In genomic region chr2:158905824-158906223, GRCh38 we compare ENCODE assay signal across 22 cellular contexts.
"Had no signal": no experiment of that assay in that cellular context is flagged by ENCODE, and none has a peak within 500 bp of the region (broad histone marks: within the 10 kb centered on the region; RNA-seq: fewer than 3 reads in every experiment).

No MANE protein-coding gene starts in this region.

- H3K4me2 ChIP-seq: KMS-11 had no signal

- H3K9ac ChIP-seq: KMS-11 had no signal

- H3K4me3 ChIP-seq: body of pancreas had no signal

- H3K27me3 Mint-ChIP-seq: activated CD4-positive, alpha-beta T cell treated with anti-CD3 and anti-CD28 coated beads for 36 hours; T-cell had no signal

- H3K9me3 Mint-ChIP-seq: activated CD4-positive, alpha-beta memory T cell treated with anti-CD3 and anti-CD28 coated beads, Interleukin-2, amount 10 ng/mL, durations not matched to agents 7 days and 5 days; activated naive CD4-positive, alpha-beta T cell treated with anti-CD3 and anti-CD28 coated beads, Interleukin-2, amount 50 U/mL, for 24 hours; activated T-cell treated with anti-CD3 and anti-CD28 coated beads, Interleukin-2, amount 50 U/mL, for 72 hours; activated T-helper 2 cell treated with anti-CD3 and anti-CD28 coated beads, Interferon-gamma antibody, Interleukin-2, Interleukin-4, amounts not matched to agents 10 μg/mL and 5 μg/mL and 100 μg/mL, durations not matched to agents 14 hours and 24 hours and 36 hours; T-cell had no signal

- H3K4me1 Mint-ChIP-seq: activated CD4-positive, alpha-beta memory T cell treated with anti-CD3 and anti-CD28 coated beads, Interleukin-2, amount 10 ng/mL, durations not matched to agents 7 days and 5 days; activated CD4-positive, alpha-beta T cell treated with anti-CD3 and anti-CD28 coated beads for 36 hours; activated naive CD4-positive, alpha-beta T cell treated with anti-CD3 and anti-CD28 coated beads, Interleukin-2, amount 50 U/mL, for 24 hours; T-cell had no signal

- ATAC-seq: activated CD4-positive, alpha-beta T cell treated with anti-CD3 and anti-CD28 coated beads for 36 hours; activated T-cell treated with anti-CD3 and anti-CD28 coated beads, Interleukin-2, amount 50 U/mL, for 72 hours; body of pancreas; T-cell had no signal

- H3K27me3 ChIP-seq: body of pancreas had no signal

- H3K9me3 ChIP-seq: body of pancreas had no signal

- H3K36me3 Mint-ChIP-seq: activated naive CD4-positive, alpha-beta T cell treated with anti-CD3 and anti-CD28 coated beads, Interleukin-2, amount 50 U/mL, for 24 hours; T-cell had no signal

- H3K4me3 Mint-ChIP-seq: activated CD4-positive, alpha-beta memory T cell treated with anti-CD3 and anti-CD28 coated beads, Interleukin-2, amount 10 ng/mL, durations not matched to agents 7 days and 5 days; activated CD4-positive, alpha-beta T cell treated with anti-CD3 and anti-CD28 coated beads for 36 hours; activated naive CD4-positive, alpha-beta T cell treated with anti-CD3 and anti-CD28 coated beads, Interleukin-2, amount 50 U/mL, for 24 hours; activated T-cell treated with anti-CD3 and anti-CD28 coated beads, Interleukin-2, amount 50 U/mL, for 72 hours; T-cell had no signal

- DNase-seq: activated CD4-positive, alpha-beta memory T cell treated with anti-CD3 and anti-CD28 coated beads, Interleukin-2, amount 10 ng/mL, durations not matched to agents 7 days and 5 days; activated CD4-positive, alpha-beta T cell treated with anti-CD3 and anti-CD28 coated beads for 36 hours; activated CD4-positive, alpha-beta T cell treated with anti-CD3 and anti-CD28 coated beads, Interleukin-2, amount 50 U/mL, for 1 hour; activated T-cell treated with anti-CD3 and anti-CD28 coated beads for 4 hours; activated T-cell treated with anti-CD3 and anti-CD28 coated beads, Interleukin-2, amount 50 U/mL, for 72 hours; aorta; body of pancreas; MV-4-11; NCI-H1092 treated with DMSO at 0.1 percent for 48 hours; NCI-H1436; NCI-H1694 treated with DMSO at 0.1 percent for 48 hours; NCI-H2029 treated with DMSO at 0.1 percent for 48 hours; NCI-H345; NCI-H510A; NCI-H82; SIG-M5; T-cell; T-helper 2 cell had no signal

- H3K27ac ChIP-seq: body of pancreas, KMS-11, VCaP had no signal

- H3K27ac Mint-ChIP-seq: activated CD4-positive, alpha-beta memory T cell treated with anti-CD3 and anti-CD28 coated beads, Interleukin-2, amount 10 ng/mL, durations not matched to agents 7 days and 5 days; activated CD4-positive, alpha-beta T cell treated with anti-CD3 and anti-CD28 coated beads for 36 hours; activated naive CD4-positive, alpha-beta T cell treated with anti-CD3 and anti-CD28 coated beads, Interleukin-2, amount 50 U/mL, for 24 hours; activated T-cell treated with anti-CD3 and anti-CD28 coated beads, Interleukin-2, amount 50 U/mL, for 72 hours; activated T-helper 2 cell treated with anti-CD3 and anti-CD28 coated beads, Interferon-gamma antibody, Interleukin-2, Interleukin-4, amounts not matched to agents 10 μg/mL and 5 μg/mL and 100 μg/mL, durations not matched to agents 14 hours and 24 hours and 36 hours; T-cell had no signal
